In the genomic region with DNA sequence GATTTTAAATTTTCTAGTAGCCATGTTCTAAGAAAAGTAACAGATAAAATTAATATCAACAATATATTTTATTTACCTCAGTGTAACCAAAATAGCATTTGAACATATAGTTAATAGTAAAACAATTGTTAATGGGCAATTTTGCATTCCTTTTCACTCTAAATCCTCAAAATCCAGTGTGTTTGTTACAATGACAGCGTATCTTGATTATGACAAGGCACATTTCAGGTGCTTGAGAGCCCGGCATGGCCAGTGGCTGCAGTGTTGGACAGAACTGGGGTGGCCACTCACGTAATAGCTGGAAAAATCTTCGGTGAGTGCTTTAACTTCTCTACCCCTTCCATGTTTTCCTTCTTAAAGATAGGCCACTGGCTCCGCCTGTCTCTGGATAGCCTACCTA, we compare ENCODE assay signal across 27 cellular contexts.
"Had no signal": no experiment of that assay in that cellular context is flagged by ENCODE, and none has a peak within 500 bp of the region (broad histone marks: within the 10 kb centered on the region; RNA-seq: fewer than 3 reads in every experiment).

No MANE protein-coding gene starts in this region.

- H3K36me3 ChIP-seq: neural progenitor cell, ovary, right lobe of liver, sigmoid colon, stomach, thoracic aorta, thyroid gland, tibial nerve, upper lobe of left lung, vagina had no signal

- H3K4me1 ChIP-seq: neural progenitor cell had no signal

- H3K27me3 ChIP-seq: neural progenitor cell, ovary, right lobe of liver, sigmoid colon, stomach, thyroid gland, tibial nerve, upper lobe of left lung, vagina had no signal

- ATAC-seq: natural killer cell; psoas muscle; right cardiac atrium; stimulated activated effector memory CD8-positive, alpha-beta T cell treated with anti-CD3 and anti-CD28 coated beads, Interleukin-12 subunit alpha, Interleukin-12 subunit beta, amount 100 ng/mL, for 72 hours; stimulated activated naive B cell treated with anti-CD40 and anti-IgM and Interleukin-4, amounts not matched to agents 10 μg/mL and 1 μg/mL and 100 μg/mL, for 72 hours had no signal

- H3K9ac ChIP-seq: neural progenitor cell, parathyroid adenoma had no signal

- H3K36me3 Mint-ChIP-seq: natural killer cell; neural progenitor cell; stimulated activated effector memory CD8-positive, alpha-beta T cell treated with anti-CD3 and anti-CD28 coated beads, Interleukin-12 subunit alpha, Interleukin-12 subunit beta, amount 100 ng/mL, for 72 hours had no signal

- H3K27me3 Mint-ChIP-seq: stimulated activated naive CD8-positive, alpha-beta T cell treated with anti-CD3 and anti-CD28 coated beads, Interleukin-15, Interleukin-2, amounts not matched to agents 100 ng/mL and 50 ng/mL, for 24 hours had no signal

- H3K4me3 ChIP-seq: neural progenitor cell, ovary, psoas muscle, right lobe of liver, sigmoid colon, stomach, thoracic aorta, thyroid gland, tibial nerve, upper lobe of left lung, vagina had no signal

- H3K9me3 Mint-ChIP-seq: natural killer cell; stimulated activated effector memory CD8-positive, alpha-beta T cell treated with anti-CD3 and anti-CD28 coated beads, Interleukin-12 subunit alpha, Interleukin-12 subunit beta, amount 100 ng/mL, for 72 hours; stimulated activated naive CD8-positive, alpha-beta T cell treated with anti-CD3 and anti-CD28 coated beads, Interleukin-15, Interleukin-2, amounts not matched to agents 100 ng/mL and 50 ng/mL, for 24 hours had no signal

- DNase-seq: natural killer cell; occipital lobe; ovary; posterior cingulate gyrus; psoas muscle; right cardiac atrium; sigmoid colon; small intestine; stimulated activated CD4-positive, alpha-beta T cell treated with anti-CD3 and anti-CD28 coated beads, Interleukin-15, amount 100 ng/mL, for 24 hours; stimulated activated CD4-positive, alpha-beta T cell treated with anti-CD3 and anti-CD28 coated beads, Interleukin-2, amount 100 ng/mL, for 24 hours; stimulated activated CD4-positive, alpha-beta T cell treated with anti-CD3 and anti-CD28 coated beads, Interleukin-2, amount 100 ng/mL, for 48 hours; stimulated activated CD4-positive, alpha-beta T cell treated with anti-CD3 and anti-CD28 coated beads, Interleukin-4, amount 100 ng/mL, for 24 hours; stimulated activated naive B cell treated with anti-CD40 and anti-IgM and Interleukin-4, amounts not matched to agents 10 μg/mL and 1 μg/mL and 100 μg/mL, for 72 hours; stimulated activated naive CD4-positive, alpha-beta T cell treated with Interleukin-2 at 50 U/mL for 16 hours; stomach; thyroid gland; upper lobe of left lung had no signal

- H3K4me3 Mint-ChIP-seq: natural killer cell; nephron; neural progenitor cell; stimulated activated effector memory CD8-positive, alpha-beta T cell treated with anti-CD3 and anti-CD28 coated beads, Interleukin-12 subunit alpha, Interleukin-12 subunit beta, amount 100 ng/mL, for 72 hours; stimulated activated naive B cell treated with anti-CD40 and anti-IgM and Interleukin-4, amounts not matched to agents 10 μg/mL and 1 μg/mL and 100 μg/mL, for 72 hours; stimulated activated naive CD8-positive, alpha-beta T cell treated with anti-CD3 and anti-CD28 coated beads, Interleukin-15, Interleukin-2, amounts not matched to agents 100 ng/mL and 50 ng/mL, for 24 hours had no signal

- H3K27ac ChIP-seq: neural progenitor cell, parathyroid adenoma, psoas muscle, sigmoid colon, stomach, thoracic aorta, thyroid gland, tibial nerve, vagina had no signal

- H3K27ac Mint-ChIP-seq: natural killer cell; neural progenitor cell; progenitor cell of endocrine pancreas; stimulated activated effector memory CD8-positive, alpha-beta T cell treated with anti-CD3 and anti-CD28 coated beads, Interleukin-12 subunit alpha, Interleukin-12 subunit beta, amount 100 ng/mL, for 72 hours; stimulated activated naive B cell treated with anti-CD40 and anti-IgM and Interleukin-4, amounts not matched to agents 10 μg/mL and 1 μg/mL and 100 μg/mL, for 72 hours; stimulated activated naive CD8-positive, alpha-beta T cell treated with anti-CD3 and anti-CD28 coated beads, Interleukin-15, Interleukin-2, amounts not matched to agents 100 ng/mL and 50 ng/mL, for 24 hours had no signal

- H3K9me3 ChIP-seq: ovary, psoas muscle, right lobe of liver, sigmoid colon, stomach, thoracic aorta, thyroid gland, upper lobe of left lung, vagina had no signal
